ENCODE assay signal across 8 cellular contexts in genomic region chr1:176559474-176560390, GRCh38.
DNase-seq lines count a peak whose midpoint lies in the region; ATAC-seq and TF ChIP-seq lines count a peak whose summit lies in the region.

No MANE protein-coding gene starts in this region.

- peaks cover 3% of the 10 kb centered on the region; the same call in 1 of the 2 replicates for H3K27me3 ChIP-seq in DOHH2 (ENCODE audit: control insufficient read depth, low read length)
- no peaks in the 10 kb centered on the region; the same call in 1 of the 2 replicates for H3K27me3 ChIP-seq in OCI-LY1 (ENCODE audit: insufficient read depth, low read length)
- no peaks in the 10 kb centered on the region for H3K27me3 ChIP-seq in thoracic aorta (replicated peaks; ENCODE audit: insufficient read depth)
- H3K27me3 ChIP-seq in effector memory CD4-positive, alpha-beta T cell (replicated peaks; ENCODE audit: control insufficient read depth, insufficient read depth, low read length, poor library complexity, severe bottlenecking): no peaks in the 10 kb centered on the region

- H4K20me1 ChIP-seq in DOHH2 (ENCODE audit: control insufficient read depth, insufficient read depth, low read depth, low read length) (no peaks in the 10 kb centered on the region), OCI-LY1 (ENCODE audit: insufficient read depth, low read length) (no peaks in the 10 kb centered on the region)

- H3K9ac ChIP-seq in OCI-LY1 (ENCODE audit: low read length): no peak overlapping the region

- H3K4me1 ChIP-seq in DOHH2 (ENCODE audit: control insufficient read depth, low read length): no peaks in the 10 kb centered on the region
- no peaks in the 10 kb centered on the region for H3K4me1 ChIP-seq in OCI-LY1 (ENCODE audit: insufficient read depth, low read length, severe bottlenecking)
- H3K4me1 ChIP-seq in thoracic aorta (ENCODE audit: control insufficient read depth in 1 of 2, low read depth in 2 of 2): peaks cover 9 to 19% of the 10 kb centered on the region in 2 donors
- no peaks in the 10 kb centered on the region for H3K4me1 ChIP-seq in effector memory CD4-positive, alpha-beta T cell (ENCODE audit: control insufficient read depth, insufficient read depth, low read length, poor library complexity, severe bottlenecking)

- H3K4me3 ChIP-seq in DOHH2 (ENCODE audit: low read length): no peak overlapping the region
- no peak overlapping the region for H3K4me3 ChIP-seq in OCI-LY1 (ENCODE audit: low read depth, low read length, poor library complexity, severe bottlenecking)
- H3K4me3 ChIP-seq in thoracic aorta: peak overlapping the region; percentile 21
- H3K4me3 ChIP-seq in effector memory CD4-positive, alpha-beta T cell (ENCODE audit: insufficient read depth, low read depth, low read length, poor library complexity, severe bottlenecking): no peak overlapping the region

- DNase-seq in HS-5 (ENCODE audit: low read depth) (peak; percentile 40), caudate nucleus (lab: John Stamatoyannopoulos, UW) (peak in 32 of 61 donors; percentile 2 to 40 (median 14)), kidney glomerular epithelial cell (lab: John Stamatoyannopoulos, UW) (peak; percentile 49), thoracic aorta (ENCODE audit: low spot score) (peak; percentile 13)
- DNase-seq in effector memory CD4-positive, alpha-beta T cell: no peak

- H2AFZ ChIP-seq in OCI-LY1 (ENCODE audit: low read length): no peak overlapping the region

- no peaks in the 10 kb centered on the region for H3K79me2 ChIP-seq in DOHH2 (ENCODE audit: control insufficient read depth, low read length)
- no peaks in the 10 kb centered on the region for H3K79me2 ChIP-seq in OCI-LY1 (ENCODE audit: insufficient read depth, low read length)

- no peak overlapping the region for H3K4me2 ChIP-seq in DOHH2 (ENCODE audit: low read length)
- no peak overlapping the region for H3K4me2 ChIP-seq in OCI-LY1 (ENCODE audit: low read length)

- TF ChIP-seq CTCF in DOHH2 (IDR thresholded peaks at IDR 0.05; ENCODE audit: low read depth, low read length, poor library complexity, severe bottlenecking) (peak; percentile 89), OCI-LY1 (IDR thresholded peaks at IDR 0.05; ENCODE audit: low read length) (peak; percentile 92), thoracic aorta (IDR thresholded peaks at IDR 0.05) (peak; percentile 91)

- H3K36me3 ChIP-seq in DOHH2 (ENCODE audit: control insufficient read depth, low read length) (no peaks in the 10 kb centered on the region), OCI-LY1 (ENCODE audit: insufficient read depth, low read length) (no peaks in the 10 kb centered on the region), thoracic aorta (no peaks in the 10 kb centered on the region)
- no peaks in the 10 kb centered on the region for H3K36me3 ChIP-seq in effector memory CD4-positive, alpha-beta T cell (ENCODE audit: control insufficient read depth, insufficient read depth, low read length)

- H3F3A ChIP-seq in DOHH2 (ENCODE audit: control insufficient read depth, insufficient read depth) (no peaks in the 10 kb centered on the region), OCI-LY1 (ENCODE audit: insufficient read depth, low read length) (no peaks in the 10 kb centered on the region)

- H3K9me3 ChIP-seq in DOHH2 (ENCODE audit: control insufficient read depth, insufficient read depth, low read length): no peaks in the 10 kb centered on the region
- H3K9me3 ChIP-seq in OCI-LY1 (ENCODE audit: low read length): no peaks in the 10 kb centered on the region
- H3K9me3 ChIP-seq in thoracic aorta: no peaks in the 10 kb centered on the region
- no peaks in the 10 kb centered on the region for H3K9me3 ChIP-seq in effector memory CD4-positive, alpha-beta T cell (ENCODE audit: control insufficient read depth, low read length)

- no peaks in the 10 kb centered on the region for H3K9me2 ChIP-seq in DOHH2 (replicated peaks; ENCODE audit: control insufficient read depth, low read length)
- H3K9me2 ChIP-seq in OCI-LY1 (ENCODE audit: low read depth, low read length): no peaks in the 10 kb centered on the region

- no peak overlapping the region for H3K27ac ChIP-seq in DOHH2 (ENCODE audit: low read depth, low read length)
- H3K27ac ChIP-seq in OCI-LY1 (ENCODE audit: low read depth, low read length, poor library complexity, severe bottlenecking): no peak overlapping the region
- H3K27ac ChIP-seq in caudate nucleus (ENCODE audit: low read depth, low read length): no peak overlapping the region
- H3K27ac ChIP-seq in thoracic aorta: peak overlapping the region in 1 of 2 donors; percentile 64
- H3K27ac ChIP-seq in effector memory CD4-positive, alpha-beta T cell (ENCODE audit: insufficient read depth, low read length, poor library complexity, severe bottlenecking): no peak overlapping the region

- ATAC-seq in GM19395 (IDR thresholded peaks at IDR 0.05; ENCODE audit: unreplicated experiment) (peak; percentile 85), thoracic aorta (ENCODE audit: insufficient number of reproducible peaks, low FRiP score, low read depth) (peak; percentile 75)

Comparison
In these comparisons a context has a peak if more than half of its experiments do, and no peak if none do; other contexts are left out.
1. DNase-seq: peak in HS-5 (single experiment), caudate nucleus (32 of 61), kidney glomerular epithelial cell (single experiment) and thoracic aorta (single experiment); none in effector memory CD4-positive, alpha-beta T cell (0 of 3).
2. Peak in every context shown above with its lines, with median percentiles within 50 percentile points of each other: CTCF ChIP-seq.